3 cellular contexts compared by ENCODE assay signal in genomic region chr5:33254581-33254980, GRCh38.
TF ChIP-seq lines count a peak whose summit lies in the region.

No MANE protein-coding gene starts in this region.

TF ChIP-seq in HepG2, 621 proteins besides CTCF, POLR2A, EP300 and RAD21:
- TF ChIP-seq ZFX (CRISPR knock-in tag; IDR thresholded peaks at IDR 0.05; ENCODE audit: low read depth), result no peak
- 0 out of 2 replicates have a peak, but pooled peaks have one; percentile 38 for TF ChIP-seq MAFF (IDR thresholded peaks at IDR 0.05; ENCODE audit: low read depth, low read length)
- TF ChIP-seq GATAD1 (CRISPR knock-in tag; IDR thresholded peaks at IDR 0.05), result no peak
- TF ChIP-seq ZMYM2 (CRISPR knock-in tag; IDR thresholded peaks at IDR 0.05), result no peak
- no peak for TF ChIP-seq ZNF343 (CRISPR knock-in tag; IDR thresholded peaks at IDR 0.05)
- peak in 1 of 2 experiments; percentile 60; a peak in 2 of 4 replicates for TF ChIP-seq MAFK (conservative IDR thresholded peaks at IDR 0.05 in 1 of 2, IDR thresholded peaks at IDR 0.05 in 1 of 2; ENCODE audit: low read length in 2 of 2)
- TF ChIP-seq ZNF580 (CRISPR knock-in tag; IDR thresholded peaks at IDR 0.05; ENCODE audit: borderline replicate concordance, low read depth), result no peak
- TF ChIP-seq KAT8 (CRISPR knock-in tag; IDR thresholded peaks at IDR 0.05), result no peak
- TF ChIP-seq PCBP1 (IDR thresholded peaks at IDR 0.05; ENCODE audit: borderline replicate concordance, low read depth, low read length), result no peak
- no peak for TF ChIP-seq ZSCAN30 (CRISPR knock-in tag; IDR thresholded peaks at IDR 0.05)

TF ChIP-seq in IMR-90, 13 proteins besides CTCF, POLR2A, EP300 and RAD21:
- TF ChIP-seq RFX5 (IDR thresholded peaks at IDR 0.05; ENCODE audit: low read depth, low read length) (no peak), FOS (IDR thresholded peaks at IDR 0.05; ENCODE audit: low read depth, low read length) (no peak), MAFK (IDR thresholded peaks at IDR 0.05; ENCODE audit: low read depth, low read length) (peak; percentile 55), NFE2L2 (IDR thresholded peaks at IDR 0.05; ENCODE audit: low read depth, low read length) (no peak), MAZ (IDR thresholded peaks at IDR 0.05; ENCODE audit: borderline replicate concordance, low read depth, low read length) (no peak)

TF ChIP-seq in K562, 482 proteins besides CTCF, POLR2A, EP300 and RAD21:
- no peak for TF ChIP-seq BMI1 (IDR thresholded peaks at IDR 0.05; ENCODE audit: low read length)
- TF ChIP-seq GMEB1 (CRISPR knock-in tag; IDR thresholded peaks at IDR 0.05), result no peak
- TF ChIP-seq HNRNPLL (IDR thresholded peaks at IDR 0.05; ENCODE audit: low read depth, low read length, poor library complexity, severe bottlenecking), result no peak
- 0 out of 2 replicates have a peak, but pooled peaks have one; percentile 41 for TF ChIP-seq CEBPB (tag; IDR thresholded peaks at IDR 0.05)
- no peak for TF ChIP-seq ZNF695 (CRISPR knock-in tag; IDR thresholded peaks at IDR 0.05)
- no peak for TF ChIP-seq ZNF778 (CRISPR knock-in tag; IDR thresholded peaks at IDR 0.05)
- TF ChIP-seq SMARCB1 (IDR thresholded peaks at IDR 0.05; ENCODE audit: insufficient read length, low read depth), result no peak
- TF ChIP-seq CREB3L1 (IDR thresholded peaks at IDR 0.05; ENCODE audit: borderline replicate concordance, low read depth), result no peak
- no peak for TF ChIP-seq SIN3A (IDR thresholded peaks at IDR 0.05; ENCODE audit: borderline replicate concordance in 2 of 2, control insufficient read depth in 1 of 2, low read depth in 2 of 2, low read length in 2 of 2)
- TF ChIP-seq ZNF316 (IDR thresholded peaks at IDR 0.05), result peak; percentile 28; the same call in 1 of the 2 replicates
- TF ChIP-seq CBFB (CRISPR knock-in tag; IDR thresholded peaks at IDR 0.05), result no peak
- TF ChIP-seq ZNF740 (CRISPR knock-in tag; IDR thresholded peaks at IDR 0.05), result no peak
- TF ChIP-seq ZNF740 (tag; IDR thresholded peaks at IDR 0.05), result no peak
TF ChIP-seq in K562: peak in this region for 2.
